Comparison of ENCODE assay signal across 4 cellular contexts in genomic region chr19:6869151-6869882, GRCh38. TPM values are rescaled to one million over a fixed set of nuclear protein-coding genes. Genes with fewer than 3 reads are reported as not detected.
"Had no signal": no experiment of that assay in that cellular context is flagged by ENCODE, and none has a peak within 500 bp of the region (broad histone marks: within the 10 kb centered on the region; RNA-seq: fewer than 3 reads in every experiment).

No MANE protein-coding gene starts in this region.

RNA-seq across cellular contexts. Expression of gene ADGRE1, which starts 18.1 kb away (rescaled TPM):
- total RNA-seq: chondrocyte, dermis blood vessel endothelial cell, fibroblast of villous mesenchyme, glomerular endothelial cell had no signal
